23 cellular contexts compared by ENCODE assay signal in the genomic region with DNA sequence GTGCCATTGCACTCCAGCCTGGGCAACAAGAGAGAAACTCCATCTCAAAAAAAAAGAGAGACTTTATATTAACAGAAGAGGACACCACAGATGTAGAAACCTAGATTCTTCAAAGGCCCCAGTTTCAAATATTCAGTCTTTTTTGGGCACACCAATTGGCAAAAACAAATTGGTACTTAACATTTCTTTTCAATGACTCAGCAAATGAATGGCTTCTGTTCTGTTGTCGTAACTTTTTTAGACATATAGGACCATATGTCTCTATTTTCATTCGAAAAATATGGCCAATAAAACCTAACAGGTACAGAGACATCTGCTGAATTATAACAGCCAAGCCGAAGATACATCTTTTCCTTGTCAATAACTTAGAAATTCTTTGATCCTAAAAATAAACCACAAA.
DNase-seq lines count a peak whose midpoint lies in the region; ATAC-seq and TF ChIP-seq lines count a peak whose summit lies in the region.
"Had no signal": no experiment of that assay in that cellular context is flagged by ENCODE, and none has a peak within 500 bp of the region (broad histone marks: within the 10 kb centered on the region; RNA-seq: fewer than 3 reads in every experiment).

No MANE protein-coding gene starts in this region.

- H3K9me3 ChIP-seq in Karpas-422 (ENCODE audit: low read length) (no peaks in the 10 kb centered on the region), esophagus muscularis mucosa (no peaks in the 10 kb centered on the region)

- CTCF ChIA-PET in activated B cell treated with CpG ODN at 0.5 μM for 24 hours (lab: Charles Lee): interaction anchor here (0.9 kb wide), 1 partner anchor 215 kb away, joined by 3 read pairs; no protein-coding TSS in a partner anchor
- CTCF ChIA-PET in activated CD4-positive, alpha-beta T cell treated with anti-CD3 and anti-CD28 coated beads, Interleukin-2, amount 10 ng/mL, durations not matched to agents 7 days and 5 days (lab: Charles Lee): no interaction called here

- H3K4me1 Mint-ChIP-seq in activated B cell treated with CpG ODN at 0.5 μM for 24 hours: peaks cover 83% of the 10 kb centered on the region
- peaks cover 44 to 79% of the 10 kb centered on the region in 2 donors for H3K4me1 Mint-ChIP-seq in stimulated activated naive B cell treated with anti-CD40 and anti-IgM and Interleukin-4, amounts not matched to agents 10 μg/mL and 1 μg/mL and 100 μg/mL, for 72 hours
- H3K4me1 Mint-ChIP-seq in activated CD4-positive, alpha-beta T cell treated with anti-CD3 and anti-CD28 coated beads, Interleukin-2, amount 10 ng/mL, durations not matched to agents 7 days and 5 days: no peaks in the 10 kb centered on the region
- H3K4me1 Mint-ChIP-seq: CD4-positive, alpha-beta memory T cell had no signal

- TF ChIP-seq CTCF in activated B cell treated with CpG ODN at 0.5 μM for 24 hours (IDR thresholded peaks at IDR 0.05): no peak
- TF ChIP-seq CTCF in esophagus muscularis mucosa (IDR thresholded peaks at IDR 0.05): no peak

- no peaks in the 10 kb centered on the region for H3K9me2 ChIP-seq in Karpas-422 (replicated peaks; ENCODE audit: insufficient read depth, low read length)

- H3K36me3 ChIP-seq in Karpas-422 (ENCODE audit: insufficient read depth, low read length) (no peaks in the 10 kb centered on the region), esophagus muscularis mucosa (no peaks in the 10 kb centered on the region)

- DNase-seq in NCI-H2171 treated with DMSO at 0.1 percent for 48 hours (lab: John Stamatoyannopoulos, UW): peak; percentile 27
- DNase-seq in NCI-H2171 (lab: John Stamatoyannopoulos, UW): no peak
- DNase-seq in Karpas-422: no peak
- no peak for DNase-seq in activated B cell treated with CpG ODN at 0.5 μM for 24 hours
- DNase-seq in stimulated activated naive B cell treated with anti-CD40 and anti-IgM and Interleukin-4, amounts not matched to agents 10 μg/mL and 1 μg/mL and 100 μg/mL, for 72 hours: no peak
- no peak for DNase-seq in activated CD4-positive, alpha-beta T cell treated with anti-CD3 and anti-CD28 coated beads, Interleukin-2, amount 10 ng/mL, durations not matched to agents 7 days and 5 days
- no peak for DNase-seq in esophagus muscularis mucosa (ENCODE audit: extremely low spot score)
- DNase-seq: 8988T; C1 segment of cervical spinal cord; CD4-positive, alpha-beta memory T cell; COR-L47; DMS79 treated with DMSO at 0.1 percent for 48 hours; GF-D8; HCEC 1CT; MV-4-11; NCI-H1105 treated with DMSO at 0.1 percent for 48 hours; NCI-H526; NCI-H82; NK-92 treated with Interleukin-12 subunit alpha and Interleukin-12 subunit beta, amount 100 ng/mL, for 24 hours; SHP77 had no signal

- intact Hi-C loops in activated B cell treated with CpG ODN at 0.5 μM for 24 hours (cut with micrococcal nuclease) (no loop called here), esophagus muscularis mucosa (cut with DNase I) (no loop called here)

- peak overlapping the region; percentile 98 for H3K27ac ChIP-seq in Karpas-422 (ENCODE audit: low read length)
- H3K27ac ChIP-seq in esophagus muscularis mucosa (replicated peaks in 1 of 4): no peak overlapping the region
- H3K27ac ChIP-seq: RWPE1 had no signal

- no peak for TF ChIP-seq POLR2A in esophagus muscularis mucosa (IDR thresholded peaks at IDR 0.05; ENCODE audit: low read depth)

- ATAC-seq in activated B cell treated with CpG ODN at 0.5 μM for 24 hours (ENCODE audit: low read depth) (no peak), SK-N-SH treated with all-trans-retinoic acid at 6 μM for 48 hours (no peak)
- no peak for ATAC-seq in stimulated activated naive B cell treated with anti-CD40 and anti-IgM and Interleukin-4, amounts not matched to agents 10 μg/mL and 1 μg/mL and 100 μg/mL, for 72 hours (replicated peaks)
- ATAC-seq: Panc1 had no signal

- H3K4me3 Mint-ChIP-seq in activated B cell treated with CpG ODN at 0.5 μM for 24 hours: no peak overlapping the region
- no peak overlapping the region for H3K4me3 Mint-ChIP-seq in stimulated activated naive B cell treated with anti-CD40 and anti-IgM and Interleukin-4, amounts not matched to agents 10 μg/mL and 1 μg/mL and 100 μg/mL, for 72 hours
- no peak overlapping the region for H3K4me3 Mint-ChIP-seq in activated CD4-positive, alpha-beta T cell treated with anti-CD3 and anti-CD28 coated beads, Interleukin-2, amount 10 ng/mL, durations not matched to agents 7 days and 5 days
- H3K4me3 Mint-ChIP-seq: CD4-positive, alpha-beta memory T cell had no signal

- no peaks in the 10 kb centered on the region for H3K9me3 Mint-ChIP-seq in activated B cell treated with CpG ODN at 0.5 μM for 24 hours
- no peaks in the 10 kb centered on the region for H3K9me3 Mint-ChIP-seq in stimulated activated naive B cell treated with anti-CD40 and anti-IgM and Interleukin-4, amounts not matched to agents 10 μg/mL and 1 μg/mL and 100 μg/mL, for 72 hours
- H3K9me3 Mint-ChIP-seq in activated CD4-positive, alpha-beta T cell treated with anti-CD3 and anti-CD28 coated beads, Interleukin-2, amount 10 ng/mL, durations not matched to agents 7 days and 5 days: no peaks in the 10 kb centered on the region
- H3K9me3 Mint-ChIP-seq: CD4-positive, alpha-beta memory T cell had no signal

- POLR2A ChIA-PET in activated B cell treated with CpG ODN at 0.5 μM for 24 hours (lab: Charles Lee): interaction anchor here (1.2 to 1.4 kb wide), 3 partner anchors 10 to 66 kb away, joined by 3 to 5 read pairs (median 4); no protein-coding TSS in a partner anchor
- POLR2A ChIA-PET in activated CD4-positive, alpha-beta T cell treated with anti-CD3 and anti-CD28 coated beads, Interleukin-2, amount 10 ng/mL, durations not matched to agents 7 days and 5 days (lab: Charles Lee): no interaction called here

- no peaks in the 10 kb centered on the region for H3K27me3 Mint-ChIP-seq in activated B cell treated with CpG ODN at 0.5 μM for 24 hours
- H3K27me3 Mint-ChIP-seq in stimulated activated naive B cell treated with anti-CD40 and anti-IgM and Interleukin-4, amounts not matched to agents 10 μg/mL and 1 μg/mL and 100 μg/mL, for 72 hours: no peaks in the 10 kb centered on the region
- peaks cover 2% of the 10 kb centered on the region for H3K27me3 Mint-ChIP-seq in activated CD4-positive, alpha-beta T cell treated with anti-CD3 and anti-CD28 coated beads, Interleukin-2, amount 10 ng/mL, durations not matched to agents 7 days and 5 days

- no peak overlapping the region for H2AFZ ChIP-seq in Karpas-422 (ENCODE audit: low read length)

- no peak overlapping the region for H3K9ac ChIP-seq in Karpas-422 (ENCODE audit: low read length)

- peaks cover 24% of the 10 kb centered on the region for H3K36me3 Mint-ChIP-seq in activated B cell treated with CpG ODN at 0.5 μM for 24 hours (ENCODE audit: low read depth)
- H3K36me3 Mint-ChIP-seq in stimulated activated naive B cell treated with anti-CD40 and anti-IgM and Interleukin-4, amounts not matched to agents 10 μg/mL and 1 μg/mL and 100 μg/mL, for 72 hours: peaks cover 6 to 22% of the 10 kb centered on the region in 2 donors
- H3K36me3 Mint-ChIP-seq in activated CD4-positive, alpha-beta T cell treated with anti-CD3 and anti-CD28 coated beads, Interleukin-2, amount 10 ng/mL, durations not matched to agents 7 days and 5 days (ENCODE audit: low read depth): no peaks in the 10 kb centered on the region
- H3K36me3 Mint-ChIP-seq: CD4-positive, alpha-beta memory T cell had no signal

- TF ChIP-seq EP300 in esophagus muscularis mucosa (IDR thresholded peaks at IDR 0.05): no peak

- peaks cover 99% of the 10 kb centered on the region for H3K4me1 ChIP-seq in Karpas-422 (ENCODE audit: low read length)
- peaks cover 4 to 15% (median 8%) of the 10 kb centered on the region in 4 donors for H3K4me1 ChIP-seq in esophagus muscularis mucosa

- WGBS in esophagus muscularis mucosa: 100% methylated on average over 3 of the region's 3 CpGs

- H3K4me2 ChIP-seq in Karpas-422 (ENCODE audit: low read depth, low read length, poor library complexity, severe bottlenecking): peak overlapping the region; percentile 65

- H3K4me3 ChIP-seq in Karpas-422 (ENCODE audit: low read length): no peak overlapping the region
- no peak overlapping the region for H3K4me3 ChIP-seq in esophagus muscularis mucosa

- peaks cover 90% of the 10 kb centered on the region for H3K79me2 ChIP-seq in Karpas-422 (ENCODE audit: low read length)

- H4K20me1 ChIP-seq in Karpas-422 (ENCODE audit: insufficient read depth, low read depth, low read length): no peaks in the 10 kb centered on the region

- no peaks in the 10 kb centered on the region for H3K27me3 ChIP-seq in Karpas-422 (ENCODE audit: low read length)
- H3K27me3 ChIP-seq in esophagus muscularis mucosa: no peaks in the 10 kb centered on the region

- H3K27ac Mint-ChIP-seq in activated B cell treated with CpG ODN at 0.5 μM for 24 hours: peak overlapping the region; percentile 87
- peak overlapping the region; percentile 82 for H3K27ac Mint-ChIP-seq in stimulated activated naive B cell treated with anti-CD40 and anti-IgM and Interleukin-4, amounts not matched to agents 10 μg/mL and 1 μg/mL and 100 μg/mL, for 72 hours
- H3K27ac Mint-ChIP-seq in activated CD4-positive, alpha-beta T cell treated with anti-CD3 and anti-CD28 coated beads, Interleukin-2, amount 10 ng/mL, durations not matched to agents 7 days and 5 days: no peak overlapping the region
- H3K27ac Mint-ChIP-seq: CD4-positive, alpha-beta memory T cell had no signal

TF ChIP-seq in SK-N-SH treated with all-trans-retinoic acid at 6 μM for 48 hours, 23 proteins besides CTCF, POLR2A, EP300 and RAD21 (continues in another document):
- TF ChIP-seq ZNF70 (CRISPR knock-in tag; IDR thresholded peaks at IDR 0.05): no peak
- TF ChIP-seq ZFP30 (CRISPR knock-in tag; IDR thresholded peaks at IDR 0.05): no peak
- no peak for TF ChIP-seq BACH2 (CRISPR knock-in tag; IDR thresholded peaks at IDR 0.05; ENCODE audit: borderline replicate concordance)
- TF ChIP-seq CREB5 (CRISPR knock-in tag; IDR thresholded peaks at IDR 0.05; ENCODE audit: low read depth): no peak
- no peak for TF ChIP-seq OSR1 (CRISPR knock-in tag; IDR thresholded peaks at IDR 0.05)
- no peak for TF ChIP-seq ZC3H10 (CRISPR knock-in tag; IDR thresholded peaks at IDR 0.05)
